Comparison of ENCODE assay signal across 8 cellular contexts in the genomic region with DNA sequence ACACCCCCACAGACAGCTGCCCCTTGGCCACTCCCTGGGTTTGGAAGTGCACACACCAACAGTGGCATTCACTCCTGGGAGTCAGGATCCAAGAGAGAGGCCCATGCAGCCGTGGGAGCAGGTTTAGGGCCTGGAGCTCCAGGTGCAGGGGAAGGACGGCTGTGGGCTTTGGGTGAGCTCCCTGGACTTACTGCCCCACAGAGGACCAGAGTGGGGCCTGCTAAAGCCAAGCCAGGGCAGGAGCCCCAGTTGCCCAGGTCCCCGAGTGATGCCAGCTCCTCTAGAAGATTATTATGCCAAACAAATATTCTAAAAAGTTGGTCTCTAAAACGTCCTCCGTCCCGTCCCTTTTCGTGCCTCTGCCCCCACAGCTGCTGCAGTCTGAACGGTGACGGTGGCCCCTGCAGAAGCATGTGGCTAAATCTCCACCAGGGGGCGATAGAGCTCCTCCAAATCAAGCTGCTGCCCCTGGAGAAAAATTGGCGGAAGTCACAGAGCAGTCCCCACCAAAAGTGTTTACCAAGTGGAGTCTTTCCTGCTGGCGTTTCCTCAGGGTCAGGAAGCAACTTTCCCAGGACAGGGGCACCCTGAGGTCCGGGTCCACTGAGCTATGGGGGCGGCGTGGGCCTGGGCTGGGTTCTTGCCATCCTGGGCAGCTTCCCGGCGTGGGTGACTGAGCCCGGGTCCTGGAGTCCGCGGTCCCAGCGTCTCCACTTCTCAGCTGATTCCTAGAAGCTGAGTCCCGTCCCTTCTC. TPM values are rescaled to one million over a fixed set of nuclear protein-coding genes. Genes with fewer than 3 reads are reported as not detected.
A peak's percentile ranks its signal among the peaks of the same experiment; 100 is the strongest.
DNase-seq lines count a peak whose midpoint lies in the region; ATAC-seq and TF ChIP-seq lines count a peak whose summit lies in the region.

No MANE protein-coding gene starts in this region.

- peak; percentile 95 for TF ChIP-seq RAD21 in SK-N-SH (IDR thresholded peaks at IDR 0.05; ENCODE audit: low read length)

- WGBS in SK-N-SH (ENCODE audit: low lambda C conversion rate), result 32% methylated on average over 22 of the region's 22 CpGs

- intact Hi-C loops in head of caudate nucleus (cut with DNase I), result loop anchor here (10.0 kb wide), 1 partner anchor 91 kb away; a partner anchor contains a TSS
- intact Hi-C loops in tibial artery (cut with DNase I; ENCODE audit: low total_unique reads), result loop anchor here (10.0 kb wide), 1 partner anchor 91 kb away; a partner anchor contains a TSS

- H3K27me3 ChIP-seq in SK-N-SH (ENCODE audit: insufficient read depth), result no peaks in the 10 kb centered on the region
- H3K27me3 ChIP-seq in tibial artery, result peaks cover 0 to 3% of the 10 kb centered on the region in 2 donors

- peaks cover 0 to 15% of the 10 kb centered on the region in 2 experiments; a peak in 1 of 4 replicates for H3K4me1 ChIP-seq in SK-N-SH (ENCODE audit: control insufficient read depth in 1 of 2, insufficient read depth in 2 of 2, low read depth in 1 of 2, low read length in 1 of 2)
- peaks cover 0 to 44% (median 23%) of the 10 kb centered on the region in 4 donors for H3K4me1 ChIP-seq in tibial artery

- CTCF ChIA-PET in SK-N-SH (lab: Yijun Ruan, JAX), result interaction anchor here (0.6 to 11.4 kb wide), 89 partner anchors 9 to 520 kb away, joined by 3 to 422 read pairs (median 6); a partner anchor contains a TSS

- H2AFZ ChIP-seq in SK-N-SH (ENCODE audit: low read depth), result peak overlapping the region; percentile 80; the same call in 1 of the 2 replicates

- no peaks in the 10 kb centered on the region for H4K20me1 ChIP-seq in SK-N-SH (ENCODE audit: insufficient read depth)

- no peak overlapping the region; the same call in 1 of the 2 replicates for H3K9ac ChIP-seq in SK-N-SH

- DNase-seq in Ammon's horn (ENCODE audit: low spot score) (peak; percentile 95), NCI-H1105 (lab: John Stamatoyannopoulos, UW) (peak; percentile 59), SK-N-SH (peak; percentile 94), head of caudate nucleus (peak; percentile 77 to 97 (median 90)), pons (ENCODE audit: low spot score) (peak; percentile 89), tibial artery (peak; percentile 92 to 93)
- DNase-seq in activated naive CD4-positive, alpha-beta T cell treated with anti-CD3 and anti-CD28 coated beads, Interleukin-2, amount 50 U/mL, for 72 hours (ENCODE audit: low spot score in 2 of 2), result peak; percentile 83 to 94

- ATAC-seq in GM21381 (IDR thresholded peaks at IDR 0.05; ENCODE audit: unreplicated experiment), result peak; percentile 52
- ATAC-seq in activated naive CD4-positive, alpha-beta T cell treated with anti-CD3 and anti-CD28 coated beads, Interleukin-2, amount 50 U/mL, for 72 hours, result peak; percentile 69 to 71

- peaks cover 10 to 11% of the 10 kb centered on the region in 2 donors for H3K36me3 Mint-ChIP-seq in activated naive CD4-positive, alpha-beta T cell treated with anti-CD3 and anti-CD28 coated beads, Interleukin-2, amount 50 U/mL, for 72 hours

- peaks cover 21% of the 10 kb centered on the region; the same call in 1 of the 2 replicates for H3K79me2 ChIP-seq in SK-N-SH (ENCODE audit: insufficient read depth)

- H3K9me2 ChIP-seq in SK-N-SH, result no peaks in the 10 kb centered on the region

- peaks cover 15% of the 10 kb centered on the region for H3F3A ChIP-seq in SK-N-SH (replicated peaks; ENCODE audit: insufficient read depth)

- H3K9me3 ChIP-seq in SK-N-SH (no peaks in the 10 kb centered on the region), tibial artery (no peaks in the 10 kb centered on the region)

- H3K27ac ChIP-seq in SK-N-SH (ENCODE audit: low read depth in 2 of 2, low read length in 1 of 2) (no peak overlapping the region; a peak in 1 of 4 replicates), tibial artery (peak overlapping the region; percentile 78 to 81)

- peak overlapping the region; percentile 88 to 93 for H3K27ac Mint-ChIP-seq in activated naive CD4-positive, alpha-beta T cell treated with anti-CD3 and anti-CD28 coated beads, Interleukin-2, amount 50 U/mL, for 72 hours

- H3K4me2 ChIP-seq in SK-N-SH, result peak overlapping the region; percentile 48; the same call in 1 of the 2 replicates

- TF ChIP-seq CTCF in SK-N-SH (IDR thresholded peaks at IDR 0.05) (peak; percentile 99), tibial artery (IDR thresholded peaks at IDR 0.05) (peak; percentile 89 to 95)

- peaks cover 0 to 9% of the 10 kb centered on the region in 2 experiments for H3K36me3 ChIP-seq in SK-N-SH (replicated peaks in 1 of 2; ENCODE audit: control insufficient read depth in 1 of 2, insufficient read depth in 2 of 2, low read length in 1 of 2)
- peaks cover 0 to 8% (median 0%) of the 10 kb centered on the region in 3 donors for H3K36me3 ChIP-seq in tibial artery

- H3K4me3 ChIP-seq in SK-N-SH (ENCODE audit: low read depth in 2 of 2, low read length in 1 of 2) (peak overlapping the region in 1 of 2 experiments; percentile 40; a peak in 1 of 4 replicates), tibial artery (peak overlapping the region; percentile 50 to 62)

- H3K9me3 Mint-ChIP-seq in activated naive CD4-positive, alpha-beta T cell treated with anti-CD3 and anti-CD28 coated beads, Interleukin-2, amount 50 U/mL, for 72 hours, result no peaks in the 10 kb centered on the region

- TF ChIP-seq EP300 in SK-N-SH (IDR thresholded peaks at IDR 0.05; ENCODE audit: borderline replicate concordance in 1 of 2, low read depth in 1 of 2, low read length in 1 of 2), result no peak

- POLR2A ChIA-PET in SK-N-SH (lab: Yijun Ruan, JAX), result interaction anchor here (1.0 to 2.3 kb wide), 8 partner anchors 10 to 152 kb away, joined by 3 to 22 read pairs (median 6); a partner anchor contains a TSS

TF ChIP-seq in SK-N-SH, 30 proteins besides CTCF, POLR2A, EP300 and RAD21:
- TF ChIP-seq, protein P1, sequence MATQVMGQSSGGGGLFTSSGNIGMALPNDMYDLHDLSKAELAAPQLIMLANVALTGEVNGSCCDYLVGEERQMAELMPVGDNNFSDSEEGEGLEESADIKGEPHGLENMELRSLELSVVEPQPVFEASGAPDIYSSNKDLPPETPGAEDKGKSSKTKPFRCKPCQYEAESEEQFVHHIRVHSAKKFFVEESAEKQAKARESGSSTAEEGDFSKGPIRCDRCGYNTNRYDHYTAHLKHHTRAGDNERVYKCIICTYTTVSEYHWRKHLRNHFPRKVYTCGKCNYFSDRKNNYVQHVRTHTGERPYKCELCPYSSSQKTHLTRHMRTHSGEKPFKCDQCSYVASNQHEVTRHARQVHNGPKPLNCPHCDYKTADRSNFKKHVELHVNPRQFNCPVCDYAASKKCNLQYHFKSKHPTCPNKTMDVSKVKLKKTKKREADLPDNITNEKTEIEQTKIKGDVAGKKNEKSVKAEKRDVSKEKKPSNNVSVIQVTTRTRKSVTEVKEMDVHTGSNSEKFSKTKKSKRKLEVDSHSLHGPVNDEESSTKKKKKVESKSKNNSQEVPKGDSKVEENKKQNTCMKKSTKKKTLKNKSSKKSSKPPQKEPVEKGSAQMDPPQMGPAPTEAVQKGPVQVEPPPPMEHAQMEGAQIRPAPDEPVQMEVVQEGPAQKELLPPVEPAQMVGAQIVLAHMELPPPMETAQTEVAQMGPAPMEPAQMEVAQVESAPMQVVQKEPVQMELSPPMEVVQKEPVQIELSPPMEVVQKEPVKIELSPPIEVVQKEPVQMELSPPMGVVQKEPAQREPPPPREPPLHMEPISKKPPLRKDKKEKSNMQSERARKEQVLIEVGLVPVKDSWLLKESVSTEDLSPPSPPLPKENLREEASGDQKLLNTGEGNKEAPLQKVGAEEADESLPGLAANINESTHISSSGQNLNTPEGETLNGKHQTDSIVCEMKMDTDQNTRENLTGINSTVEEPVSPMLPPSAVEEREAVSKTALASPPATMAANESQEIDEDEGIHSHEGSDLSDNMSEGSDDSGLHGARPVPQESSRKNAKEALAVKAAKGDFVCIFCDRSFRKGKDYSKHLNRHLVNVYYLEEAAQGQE (IDR thresholded peaks at IDR 0.05; ENCODE audit: low read depth, low read length), result no peak
- TF ChIP-seq MXI1 (IDR thresholded peaks at IDR 0.05; ENCODE audit: low read depth, low read length) (peak; percentile 58; the same call in 1 of the 2 replicates), SMC3 (IDR thresholded peaks at IDR 0.05; ENCODE audit: low read depth, low read length) (peak; percentile 90)
- TF ChIP-seq, protein P2, sequence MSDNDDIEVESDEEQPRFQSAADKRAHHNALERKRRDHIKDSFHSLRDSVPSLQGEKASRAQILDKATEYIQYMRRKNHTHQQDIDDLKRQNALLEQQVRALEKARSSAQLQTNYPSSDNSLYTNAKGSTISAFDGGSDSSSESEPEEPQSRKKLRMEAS (IDR thresholded peaks at IDR 0.05; ENCODE audit: low read depth), result peak; percentile 58; the same call in 1 of the 2 replicates

RNA-seq across cellular contexts. Expression of a gene that starts 4.2 kb away (rescaled TPM):
- 7.3 and 10.8 TPM in 2 replicates for polyA plus RNA-seq in SK-N-SH (2012; rRNA removed)
- polyA plus RNA-seq in SK-N-SH (2012; cell fraction: cytosol; rRNA removed), result 5.9 and 7.9 TPM in 2 replicates
- 10.6 and 11.4 TPM in 2 replicates for polyA plus RNA-seq in SK-N-SH (2012; cell fraction: nucleus; rRNA removed)
- total RNA-seq in activated naive CD4-positive, alpha-beta T cell treated with anti-CD3 and anti-CD28 coated beads, Interleukin-2, amount 50 U/mL, for 72 hours, result 1 to 10 TPM; 7.0 to 9.9 TPM

RNA-seq across cellular contexts. Expression of a gene that starts 17.6 kb away (rescaled TPM):
- 111 and 114 TPM in 2 replicates for polyA plus RNA-seq in SK-N-SH (2012; rRNA removed)
- 53.5 and 66.8 TPM in 2 replicates for polyA plus RNA-seq in SK-N-SH (2012; cell fraction: cytosol; rRNA removed)
- 316 and 454 TPM in 2 replicates for polyA plus RNA-seq in SK-N-SH (2012; cell fraction: nucleus; rRNA removed)
- 10 to 100 TPM; 51.7 to 52.8 TPM for total RNA-seq in activated naive CD4-positive, alpha-beta T cell treated with anti-CD3 and anti-CD28 coated beads, Interleukin-2, amount 50 U/mL, for 72 hours

RNA-seq across cellular contexts. Expression of a gene that starts 26.2 kb away (rescaled TPM):
- polyA plus RNA-seq in SK-N-SH (2012; rRNA removed), result 0.03 and 0.06 TPM in 2 replicates
- 0.03 TPM in 1 of 2 replicates, not detected in the other for polyA plus RNA-seq in SK-N-SH (2012; cell fraction: cytosol; rRNA removed)
- polyA plus RNA-seq in SK-N-SH (2012; cell fraction: nucleus; rRNA removed), result 0.06 TPM in 1 of 2 replicates, not detected in the other
- total RNA-seq in activated naive CD4-positive, alpha-beta T cell treated with anti-CD3 and anti-CD28 coated beads, Interleukin-2, amount 50 U/mL, for 72 hours, result 10 to 100 TPM in 1 of 2 donors, 1 to 10 TPM in 1; 6.0 to 10.9 TPM

RNA-seq across cellular contexts. Expression of a gene that starts 40.3 kb away (rescaled TPM):
- 259 and 490 TPM in 2 replicates for polyA plus RNA-seq in SK-N-SH (2012; rRNA removed)
- polyA plus RNA-seq in SK-N-SH (2012; cell fraction: cytosol; rRNA removed), result 407 and 471 TPM in 2 replicates
- 165 and 240 TPM in 2 replicates for polyA plus RNA-seq in SK-N-SH (2012; cell fraction: nucleus; rRNA removed)
- 100 to 1,000 TPM; 216 to 232 TPM for total RNA-seq in activated naive CD4-positive, alpha-beta T cell treated with anti-CD3 and anti-CD28 coated beads, Interleukin-2, amount 50 U/mL, for 72 hours

Comparison
In these comparisons a context has a peak if more than half of its experiments do, and no peak if none do; other contexts are left out.
1. H3K27ac ChIP-seq: peak in tibial artery (2 of 2); none in SK-N-SH (0 of 2).
2. Peak in every context shown above with its lines, with median percentiles within 50 percentile points of each other: DNase-seq.